11 cellular contexts compared by ENCODE assay signal in the genomic region with DNA sequence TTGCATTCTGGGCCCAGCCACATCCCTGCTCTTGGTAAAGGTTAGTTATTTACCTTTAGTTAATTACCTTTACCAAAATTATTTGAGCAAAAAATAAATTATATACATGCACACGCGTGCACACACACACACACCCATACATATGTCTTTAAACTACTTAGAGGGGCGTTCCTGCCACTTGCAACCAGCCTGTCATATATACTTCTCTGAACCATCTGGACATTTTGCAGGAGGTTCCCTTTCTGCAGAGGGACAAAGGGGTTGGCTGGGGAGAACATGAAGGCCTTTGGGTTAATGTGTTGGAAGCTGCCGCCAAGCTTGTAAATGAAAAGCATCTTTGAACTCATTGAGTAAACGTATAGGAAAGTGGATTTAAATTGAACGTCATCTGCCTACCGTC. TPM values are rescaled to one million over a fixed set of nuclear protein-coding genes. Genes with fewer than 3 reads are reported as not detected.
DNase-seq lines count a peak whose midpoint lies in the region; ATAC-seq and TF ChIP-seq lines count a peak whose summit lies in the region.
"Had no signal": no experiment of that assay in that cellular context is flagged by ENCODE, and none has a peak within 500 bp of the region (broad histone marks: within the 10 kb centered on the region; RNA-seq: fewer than 3 reads in every experiment).

No MANE protein-coding gene starts in this region.

- H3K4me3 ChIP-seq in CD4-positive, CD25-positive, alpha-beta regulatory T cell (ENCODE audit: low read depth, low read length), result peak overlapping the region; percentile 87
- H3K4me3 ChIP-seq in GM23248, result no peak overlapping the region
- H3K4me3 ChIP-seq: mucosa of descending colon had no signal

- H3K27me3 Mint-ChIP-seq in CD4-positive, CD25-positive, alpha-beta regulatory T cell, result peaks cover 17% of the 10 kb centered on the region
- peaks cover 14% of the 10 kb centered on the region for H3K27me3 Mint-ChIP-seq in activated naive CD8-positive, alpha-beta T cell treated with anti-CD3 and anti-CD28 coated beads, Interleukin-2, amount 10 ng/mL, durations not matched to agents 7 days and 5 days
- H3K27me3 Mint-ChIP-seq in nephron (ENCODE audit: low read depth), result peaks cover 16% of the 10 kb centered on the region

- POLR2A ChIA-PET in activated naive CD8-positive, alpha-beta T cell treated with anti-CD3 and anti-CD28 coated beads, Interleukin-2, amount 10 ng/mL, durations not matched to agents 7 days and 5 days (lab: Charles Lee), result interaction anchor here (0.6 to 5.1 kb wide), 11 partner anchors 12 to 465 kb away, joined by 3 to 29 read pairs (median 3); partner anchors contain the start of genes AFTPH and SERTAD2

- in situ Hi-C loops in GM23248 (cut with MboI), result no loop called here

- no peaks in the 10 kb centered on the region for H3K9me3 Mint-ChIP-seq in CD4-positive, CD25-positive, alpha-beta regulatory T cell
- H3K9me3 Mint-ChIP-seq in activated naive CD8-positive, alpha-beta T cell treated with anti-CD3 and anti-CD28 coated beads, Interleukin-2, amount 10 ng/mL, durations not matched to agents 7 days and 5 days, result peaks cover 3% of the 10 kb centered on the region
- peaks cover 11% of the 10 kb centered on the region for H3K9me3 Mint-ChIP-seq in nephron

- H3K9ac ChIP-seq in GM23248, result no peak overlapping the region

- H2AFZ ChIP-seq in GM23248, result 0 out of 2 replicates have a peak overlapping the region, but pooled peaks have one; percentile 53

- no peaks in the 10 kb centered on the region for H4K20me1 ChIP-seq in GM23248 (ENCODE audit: insufficient read depth)

- no peak for DNase-seq in CD4-positive, CD25-positive, alpha-beta regulatory T cell
- DNase-seq in GM23248, result no peak
- no peak for DNase-seq in activated naive CD8-positive, alpha-beta T cell treated with anti-CD3 and anti-CD28 coated beads, Interleukin-2, amount 10 ng/mL, durations not matched to agents 7 days and 5 days
- DNase-seq in Ammon's horn (ENCODE audit: low spot score), result no peak
- DNase-seq in cortex of kidney (lab: John Stamatoyannopoulos, UW), result no peak
- DNase-seq: IMR-90, NCI-H2081 had no signal

- no peaks in the 10 kb centered on the region for H3K36me3 Mint-ChIP-seq in CD4-positive, CD25-positive, alpha-beta regulatory T cell
- H3K36me3 Mint-ChIP-seq in activated naive CD8-positive, alpha-beta T cell treated with anti-CD3 and anti-CD28 coated beads, Interleukin-2, amount 10 ng/mL, durations not matched to agents 7 days and 5 days, result no peaks in the 10 kb centered on the region
- H3K36me3 Mint-ChIP-seq in nephron (ENCODE audit: low read depth), result no peaks in the 10 kb centered on the region

- H3K4me2 ChIP-seq in GM23248 (ENCODE audit: unreplicated experiment), result no peak overlapping the region

- no peaks in the 10 kb centered on the region for H3K36me3 ChIP-seq in CD4-positive, CD25-positive, alpha-beta regulatory T cell (ENCODE audit: control insufficient read depth, insufficient read depth, low read length)
- no peaks in the 10 kb centered on the region for H3K36me3 ChIP-seq in GM23248 (ENCODE audit: low read depth)

- peaks cover 3 to 38% (median 17%) of the 10 kb centered on the region in 4 donors for H3K4me1 Mint-ChIP-seq in CD4-positive, CD25-positive, alpha-beta regulatory T cell
- H3K4me1 Mint-ChIP-seq in activated naive CD8-positive, alpha-beta T cell treated with anti-CD3 and anti-CD28 coated beads, Interleukin-2, amount 10 ng/mL, durations not matched to agents 7 days and 5 days, result peaks cover 20% of the 10 kb centered on the region
- H3K4me1 Mint-ChIP-seq in nephron, result peaks cover 56% of the 10 kb centered on the region

- H3K9me2 ChIP-seq in GM23248 (ENCODE audit: insufficient read depth), result no peaks in the 10 kb centered on the region

- peaks cover 9% of the 10 kb centered on the region; the same call in 1 of the 2 replicates for H3F3A ChIP-seq in GM23248 (ENCODE audit: insufficient read depth)

- peak overlapping the region in 2 of 3 donors; percentile 95 to 98 for H3K27ac Mint-ChIP-seq in CD4-positive, CD25-positive, alpha-beta regulatory T cell
- peak overlapping the region; percentile 65 for H3K27ac Mint-ChIP-seq in activated naive CD8-positive, alpha-beta T cell treated with anti-CD3 and anti-CD28 coated beads, Interleukin-2, amount 10 ng/mL, durations not matched to agents 7 days and 5 days
- peak overlapping the region in 2 of 3 experiments; percentile 80 to 96 for H3K27ac Mint-ChIP-seq in nephron

- no peaks in the 10 kb centered on the region for H3K9me3 ChIP-seq in CD4-positive, CD25-positive, alpha-beta regulatory T cell (ENCODE audit: control insufficient read depth in 2 of 2, low read length in 2 of 2)
- no peaks in the 10 kb centered on the region for H3K9me3 ChIP-seq in GM23248 (ENCODE audit: low read depth)
- H3K9me3 ChIP-seq: mucosa of descending colon had no signal

- TF ChIP-seq CTCF in nephron (IDR thresholded peaks at IDR 0.05; ENCODE audit: unreplicated experiment in 3 of 3), result no peak

- WGBS in GM23248 (ENCODE audit: low coverage in 1 of 2, low lambda C conversion rate in 2 of 2, missing lambda C conversion rate in 2 of 2), 2 experiments, result 61 to 66% methylated on average over 7 of the region's 7 CpGs

- no peaks in the 10 kb centered on the region for H3K79me2 ChIP-seq in GM23248 (ENCODE audit: insufficient read depth)

- no peaks in the 10 kb centered on the region for H3K27me3 ChIP-seq in CD4-positive, CD25-positive, alpha-beta regulatory T cell (ENCODE audit: control insufficient read depth, insufficient read depth, low read length)
- no peaks in the 10 kb centered on the region for H3K27me3 ChIP-seq in GM23248 (replicated peaks; ENCODE audit: insufficient read depth)

- ATAC-seq in CD4-positive, CD25-positive, alpha-beta regulatory T cell (ENCODE audit: low read depth in 2 of 2), result no peak
- ATAC-seq in activated naive CD8-positive, alpha-beta T cell treated with anti-CD3 and anti-CD28 coated beads, Interleukin-2, amount 10 ng/mL, durations not matched to agents 7 days and 5 days (ENCODE audit: low read depth), result no peak
- no peak for ATAC-seq in HG03159 (IDR thresholded peaks at IDR 0.05; ENCODE audit: unreplicated experiment)
- ATAC-seq: Panc1 had no signal

- H3K4me1 ChIP-seq in CD4-positive, CD25-positive, alpha-beta regulatory T cell (ENCODE audit: control insufficient read depth, insufficient read depth, low read length, poor library complexity, severe bottlenecking), result peaks cover 38% of the 10 kb centered on the region
- H3K4me1 ChIP-seq in GM23248 (ENCODE audit: insufficient read depth), result peaks cover 24% of the 10 kb centered on the region

- peak overlapping the region; percentile 85 to 96 (median 92) for H3K4me3 Mint-ChIP-seq in CD4-positive, CD25-positive, alpha-beta regulatory T cell
- H3K4me3 Mint-ChIP-seq in activated naive CD8-positive, alpha-beta T cell treated with anti-CD3 and anti-CD28 coated beads, Interleukin-2, amount 10 ng/mL, durations not matched to agents 7 days and 5 days, result peak overlapping the region; percentile 76
- H3K4me3 Mint-ChIP-seq in nephron, result peak overlapping the region in 2 of 3 experiments; percentile 46 to 63

- peak overlapping the region; percentile 87 for H3K27ac ChIP-seq in CD4-positive, CD25-positive, alpha-beta regulatory T cell (ENCODE audit: insufficient read depth, low read length, poor library complexity, severe bottlenecking)
- H3K27ac ChIP-seq in GM23248, result peak overlapping the region; percentile 38; the same call in 1 of the 2 replicates

RNA-seq across cellular contexts. Expression of gene SERTAD2, which starts 46.3 kb away (rescaled TPM):
- total RNA-seq in CD4-positive, CD25-positive, alpha-beta regulatory T cell, result 33.5 TPM
- 1 to 10 TPM; 4.2 to 7.5 (median 5.7) TPM for polyA plus RNA-seq in CD4-positive, CD25-positive, alpha-beta regulatory T cell
- total RNA-seq in GM23248 (2014; rRNA removed; shearing (Covaris generic)), result 18.5 and 21.0 TPM in 2 replicates
- polyA plus RNA-seq in GM23248 (2016; fragmentation: Nextera tagmentation; extraction: Ambion mirVana), result 26.8 and 30.0 TPM in 2 replicates
- total RNA-seq in activated naive CD8-positive, alpha-beta T cell treated with anti-CD3 and anti-CD28 coated beads, Interleukin-2, amount 10 ng/mL, durations not matched to agents 7 days and 5 days, result 10 to 100 TPM; 27.0 to 27.7 TPM
